ENCODE assay signal across 8 cellular contexts in genomic region chr1:110011527-110012041, GRCh38. TPM values are rescaled to one million over a fixed set of nuclear protein-coding genes. Genes with fewer than 3 reads are reported as not detected.
DNase-seq lines count a peak whose midpoint lies in the region; ATAC-seq and TF ChIP-seq lines count a peak whose summit lies in the region.

No MANE protein-coding gene starts in this region.

- no peaks in the 10 kb centered on the region for H3K9me3 Mint-ChIP-seq in T-helper 2 cell treated with Interferon-gamma antibody and Interleukin-4, amounts not matched to agents 5 μg/mL and 100 μg/mL, for 36 hours
- no peaks in the 10 kb centered on the region for H3K9me3 Mint-ChIP-seq in neural crest cell

- peak overlapping the region; percentile 16 for H3K27ac Mint-ChIP-seq in T-helper 2 cell treated with Interferon-gamma antibody and Interleukin-4, amounts not matched to agents 5 μg/mL and 100 μg/mL, for 36 hours
- no peak overlapping the region for H3K27ac Mint-ChIP-seq in neural crest cell (ENCODE audit: unreplicated experiment)

- H3K36me3 Mint-ChIP-seq in T-helper 2 cell treated with Interferon-gamma antibody and Interleukin-4, amounts not matched to agents 5 μg/mL and 100 μg/mL, for 36 hours (ENCODE audit: low read depth) = peaks cover 45% of the 10 kb centered on the region
- peaks cover 16% of the 10 kb centered on the region for H3K36me3 Mint-ChIP-seq in neural crest cell (ENCODE audit: low read depth)

- H3K9me3 ChIP-seq in AG04450 (ENCODE audit: control insufficient read depth, insufficient read depth, low read length) = no peaks in the 10 kb centered on the region

- no peak overlapping the region for H3K4me3 Mint-ChIP-seq in T-helper 2 cell treated with Interferon-gamma antibody and Interleukin-4, amounts not matched to agents 5 μg/mL and 100 μg/mL, for 36 hours
- H3K4me3 Mint-ChIP-seq in neural crest cell = no peak overlapping the region

- peak; percentile 63 for TF ChIP-seq RAD21 in Ishikawa (IDR thresholded peaks at IDR 0.05; ENCODE audit: low read depth)

- no peak for TF ChIP-seq EP300 in Ishikawa (IDR thresholded peaks at IDR 0.05; ENCODE audit: borderline replicate concordance)

- H3K4me3 ChIP-seq in AG04450 (ENCODE audit: low read depth, low read length) = no peak overlapping the region

- peak; percentile 69 for TF ChIP-seq CTCF in AG04450 (IDR thresholded peaks at IDR 0.05; ENCODE audit: low read depth, low read length)
- TF ChIP-seq CTCF in neural crest cell (conservative IDR thresholded peaks at IDR 0.05) = peak; percentile 65

- H3K4me1 Mint-ChIP-seq in T-helper 2 cell treated with Interferon-gamma antibody and Interleukin-4, amounts not matched to agents 5 μg/mL and 100 μg/mL, for 36 hours (ENCODE audit: low read depth) = peaks cover 4% of the 10 kb centered on the region
- H3K4me1 Mint-ChIP-seq in neural crest cell = peaks cover 2% of the 10 kb centered on the region

- CTCF ChIA-PET in AG04450 (lab: Charles Lee) = interaction anchor here (0.8 to 8.1 kb wide), 12 partner anchors 11 to 479 kb away, joined by 3 to 118 read pairs (median 6); partner anchors contain the start of gene AHCYL1

- POLR2A ChIA-PET in AG04450 (lab: Yijun Ruan, JAX) = interaction anchor here (0.6 kb wide), 2 partner anchors 26 to 229 kb away, joined by 3 to 4 read pairs; no protein-coding TSS in a partner anchor

- no peaks in the 10 kb centered on the region for H3K27me3 ChIP-seq in AG04450 (ENCODE audit: control insufficient read depth, insufficient read depth, low read length)

- H3K27me3 Mint-ChIP-seq in T-helper 2 cell treated with Interferon-gamma antibody and Interleukin-4, amounts not matched to agents 5 μg/mL and 100 μg/mL, for 36 hours (ENCODE audit: low read depth) = no peaks in the 10 kb centered on the region
- H3K27me3 Mint-ChIP-seq in neural crest cell (ENCODE audit: low read depth) = no peaks in the 10 kb centered on the region

- DNase-seq in AG04450 (ENCODE audit: low read depth, low spot score) (peak; percentile 34), GM03348 (ENCODE audit: low spot score) (peak; percentile 59), H4 (ENCODE audit: low spot score) (peak; percentile 51), neural crest cell (ENCODE audit: low read depth, low spot score) (no peak), cerebellar nuclear complex (lab: John Stamatoyannopoulos, UW) (no peak)
- DNase-seq in T-helper 2 cell treated with Interferon-gamma antibody and Interleukin-4, amounts not matched to agents 5 μg/mL and 100 μg/mL, for 36 hours (ENCODE audit: low spot score) = no peak

- no peak overlapping the region for H3K27ac ChIP-seq in AG04450 (ENCODE audit: low read depth, low read length)

- peak; percentile 90 for ATAC-seq in esophagus mucosa

TF ChIP-seq in Ishikawa, 13 proteins besides CTCF, POLR2A, EP300 and RAD21:
- TF ChIP-seq MAX (IDR thresholded peaks at IDR 0.05) (no peak), USF1 (IDR thresholded peaks at IDR 0.05) (no peak), TEAD4 (IDR thresholded peaks at IDR 0.05) (no peak), ZBTB7A (IDR thresholded peaks at IDR 0.05; ENCODE audit: low read depth) (no peak), CREB1 (IDR thresholded peaks at IDR 0.05; ENCODE audit: low read depth) (no peak), REST (IDR thresholded peaks at IDR 0.05; ENCODE audit: low read depth) (no peak), EGR1 (IDR thresholded peaks at IDR 0.05) (no peak), NFIC (IDR thresholded peaks at IDR 0.05) (no peak), FOXM1 (IDR thresholded peaks at IDR 0.05; ENCODE audit: borderline replicate concordance, low read depth) (no peak), TAF1 (IDR thresholded peaks at IDR 0.05; ENCODE audit: low read depth) (no peak), CEBPB (IDR thresholded peaks at IDR 0.05) (no peak), YY1 (IDR thresholded peaks at IDR 0.05; ENCODE audit: low read depth) (no peak), TCF12 (IDR thresholded peaks at IDR 0.05; ENCODE audit: low read depth) (no peak)
TF ChIP-seq in Ishikawa: peak in this region for 0.

RNA-seq across cellular contexts. Expression of gene STRIP1, which starts 22.8 kb away (rescaled TPM):
- polyA plus RNA-seq in AG04450 (2011; rRNA removed) = 31.3 and 36.2 TPM in 2 replicates
- 53.4 and 61.7 TPM in 2 replicates for polyA minus RNA-seq in AG04450 (2011; rRNA and poly(A)+ RNA removed)
- 16.9 and 17.7 TPM in 2 replicates for total RNA-seq in H4 (2014; rRNA removed; shearing (Covaris generic))
- total RNA-seq in esophagus mucosa = 20.8 TPM
- 69.1 and 71.0 TPM in 2 replicates for total RNA-seq in neural crest cell

RNA-seq across cellular contexts. Expression of gene AHCYL1, which starts 27.0 kb away (rescaled TPM):
- polyA plus RNA-seq in AG04450 (2011; rRNA removed) = 120 and 133 TPM in 2 replicates
- polyA minus RNA-seq in AG04450 (2011; rRNA and poly(A)+ RNA removed) = 96.9 and 104 TPM in 2 replicates
- total RNA-seq in H4 (2014; rRNA removed; shearing (Covaris generic)) = 45.1 and 62.6 TPM in 2 replicates
- total RNA-seq in esophagus mucosa = 54.7 TPM
- 90.1 and 94.0 TPM in 2 replicates for total RNA-seq in neural crest cell

RNA-seq across cellular contexts. Expression of gene ALX3, which starts 58.9 kb away (rescaled TPM):
- not detected in 2 replicates for polyA plus RNA-seq in AG04450 (2011; rRNA removed)
- polyA minus RNA-seq in AG04450 (2011; rRNA and poly(A)+ RNA removed) = not detected in 2 replicates
- not detected in 2 replicates for total RNA-seq in H4 (2014; rRNA removed; shearing (Covaris generic))
- not detected for total RNA-seq in esophagus mucosa
- total RNA-seq in neural crest cell = 0.21 TPM in 1 of 2 replicates, not detected in the other

Comparison
In these comparisons a context has a peak if more than half of its experiments do, and no peak if none do; other contexts are left out.
1. DNase-seq: peak in AG04450 (single experiment), GM03348 (single experiment) and H4 (single experiment); none in T-helper 2 cell treated with Interferon-gamma antibody and Interleukin-4, amounts not matched to agents 5 μg/mL and 100 μg/mL, for 36 hours (single experiment), neural crest cell (single experiment) and cerebellar nuclear complex (0 of 2).